ENCODE assay signal across 21 cellular contexts in genomic region chr3:33803894-33804526, GRCh38. TPM values are rescaled to one million over a fixed set of nuclear protein-coding genes. Genes with fewer than 3 reads are reported as not detected.
A peak's percentile ranks its signal among the peaks of the same experiment; 100 is the strongest.
DNase-seq lines count a peak whose midpoint lies in the region; ATAC-seq and TF ChIP-seq lines count a peak whose summit lies in the region.
"Had no signal": no experiment of that assay in that cellular context is flagged by ENCODE, and none has a peak within 500 bp of the region (broad histone marks: within the 10 kb centered on the region; RNA-seq: fewer than 3 reads in every experiment).

No MANE protein-coding gene starts in this region.

- no TSS peak for BruUV-seq in mammary epithelial cell (replicated peaks; lab: Mats Ljungman, UMichigan)

- CTCF ChIA-PET in mammary epithelial cell (lab: Charles Lee; ENCODE audit: low non-redundant PET) = no interaction called here

- dilution Hi-C loops in mammary epithelial cell (cut with HindIII; ENCODE audit: low sequenced_read_pairs) = no loop called here

- TF ChIP-seq EP300 in suprapubic skin (IDR thresholded peaks at IDR 0.05) = no peak

- H3K36me3 ChIP-seq in mammary epithelial cell (ENCODE audit: insufficient read depth, low read length) (peaks cover 3% of the 10 kb centered on the region), breast epithelium (no peaks in the 10 kb centered on the region), Loucy (ENCODE audit: insufficient read depth, low read length) (peaks cover 8% of the 10 kb centered on the region), endodermal cell (ENCODE audit: control insufficient read depth, insufficient read depth, low read length) (peaks cover 38% of the 10 kb centered on the region), suprapubic skin (no peaks in the 10 kb centered on the region)

- no peak for TF ChIP-seq CTCF in mammary epithelial cell (conservative IDR thresholded peaks at IDR 0.05 in 1 of 2, IDR thresholded peaks at IDR 0.05 in 1 of 2; ENCODE audit: extremely low read depth in 1 of 2, insufficient read depth in 1 of 2, low read depth in 1 of 2, low read length in 2 of 2)
- no peak for TF ChIP-seq CTCF in breast epithelium (IDR thresholded peaks at IDR 0.05)
- TF ChIP-seq CTCF in Loucy (conservative IDR thresholded peaks at IDR 0.05; ENCODE audit: low read length) = no peak
- TF ChIP-seq CTCF in endodermal cell (conservative IDR thresholded peaks at IDR 0.05) = no peak
- TF ChIP-seq CTCF in suprapubic skin (IDR thresholded peaks at IDR 0.05) = no peak

- peaks cover 15% of the 10 kb centered on the region for H3K4me1 Mint-ChIP-seq in endodermal cell
- H3K4me1 Mint-ChIP-seq in stimulated activated memory B cell treated with anti-CD40 and anti-IgM and Interleukin-4, amounts not matched to agents 10 μg/mL and 1 μg/mL and 100 μg/mL, for 72 hours = peaks cover 72% of the 10 kb centered on the region
- peaks cover 54% of the 10 kb centered on the region for H3K4me1 Mint-ChIP-seq in T-helper 2 cell treated with Interferon-gamma antibody and Interleukin-4, amounts not matched to agents 5 μg/mL and 100 μg/mL, for 36 hours (ENCODE audit: low read depth)

- no peaks in the 10 kb centered on the region for H3F3A ChIP-seq in Loucy (ENCODE audit: low read depth)

- no peaks in the 10 kb centered on the region for H3K27me3 Mint-ChIP-seq in endodermal cell (ENCODE audit: insufficient read depth)
- H3K27me3 Mint-ChIP-seq in stimulated activated memory B cell treated with anti-CD40 and anti-IgM and Interleukin-4, amounts not matched to agents 10 μg/mL and 1 μg/mL and 100 μg/mL, for 72 hours = no peaks in the 10 kb centered on the region
- no peaks in the 10 kb centered on the region for H3K27me3 Mint-ChIP-seq in T-helper 2 cell treated with Interferon-gamma antibody and Interleukin-4, amounts not matched to agents 5 μg/mL and 100 μg/mL, for 36 hours (ENCODE audit: low read depth)
- H3K27me3 Mint-ChIP-seq: activated naive CD8-positive, alpha-beta T cell treated with anti-CD3 and anti-CD28 coated beads, Interleukin-2, amount 10 ng/mL, durations not matched to agents 7 days and 5 days had no signal

- H3K27me3 ChIP-seq in mammary epithelial cell (ENCODE audit: insufficient read depth, low read length) (no peaks in the 10 kb centered on the region), breast epithelium (no peaks in the 10 kb centered on the region), Loucy (ENCODE audit: insufficient read depth, low read length, poor library complexity, severe bottlenecking) (no peaks in the 10 kb centered on the region), endodermal cell (ENCODE audit: control insufficient read depth, insufficient read depth, low read length, poor library complexity, severe bottlenecking) (no peaks in the 10 kb centered on the region), suprapubic skin (no peaks in the 10 kb centered on the region)
- H3K27me3 ChIP-seq: esophagus muscularis mucosa, upper lobe of left lung had no signal

- DNase-seq in mammary epithelial cell = no peak
- DNase-seq in breast epithelium (ENCODE audit: low spot score in 2 of 2) = no peak
- peak; percentile 53 for DNase-seq in endodermal cell
- no peak for DNase-seq in T-helper 2 cell treated with Interferon-gamma antibody and Interleukin-4, amounts not matched to agents 5 μg/mL and 100 μg/mL, for 36 hours (ENCODE audit: low spot score)
- DNase-seq in suprapubic skin (ENCODE audit: low spot score in 2 of 2) = no peak
- DNase-seq: activated naive CD8-positive, alpha-beta T cell treated with anti-CD3 and anti-CD28 coated beads, Interleukin-2, amount 10 ng/mL, durations not matched to agents 7 days and 5 days; effector memory CD4-positive, alpha-beta T cell; foreskin melanocyte; hypothalamus; IMR-90; mucosa of descending colon; NCI-H1105; NCI-H1930; psoas muscle; T-helper 1 cell; upper lobe of left lung had no signal

- H3K27ac Mint-ChIP-seq in endodermal cell = no peak overlapping the region
- peak overlapping the region; percentile 46 for H3K27ac Mint-ChIP-seq in stimulated activated memory B cell treated with anti-CD40 and anti-IgM and Interleukin-4, amounts not matched to agents 10 μg/mL and 1 μg/mL and 100 μg/mL, for 72 hours
- no peak overlapping the region for H3K27ac Mint-ChIP-seq in T-helper 2 cell treated with Interferon-gamma antibody and Interleukin-4, amounts not matched to agents 5 μg/mL and 100 μg/mL, for 36 hours
- H3K27ac Mint-ChIP-seq: activated naive CD8-positive, alpha-beta T cell treated with anti-CD3 and anti-CD28 coated beads, Interleukin-2, amount 10 ng/mL, durations not matched to agents 7 days and 5 days had no signal

- intact Hi-C loops in mammary epithelial cell (cut with micrococcal nuclease) (no loop called here), breast epithelium (cut with DNase I; ENCODE audit: low total_unique reads) (no loop called here)

- H3K4me1 ChIP-seq in mammary epithelial cell (ENCODE audit: insufficient read depth, low read length) = peaks cover 32% of the 10 kb centered on the region
- peaks cover 0 to 6% of the 10 kb centered on the region in 2 donors for H3K4me1 ChIP-seq in breast epithelium
- H3K4me1 ChIP-seq in Loucy (ENCODE audit: insufficient read depth, low read length, poor library complexity, severe bottlenecking) = peaks cover 60% of the 10 kb centered on the region
- H3K4me1 ChIP-seq in endodermal cell (ENCODE audit: control insufficient read depth, insufficient read depth, low read length) = peaks cover 2% of the 10 kb centered on the region
- peaks cover 66% of the 10 kb centered on the region for H3K4me1 ChIP-seq in suprapubic skin

- H3K9ac ChIP-seq in mammary epithelial cell (ENCODE audit: insufficient read depth, low read length) = no peak overlapping the region
- no peak overlapping the region for H3K9ac ChIP-seq in Loucy (ENCODE audit: low read depth, low read length, poor library complexity, severe bottlenecking)
- H3K9ac ChIP-seq in endodermal cell (ENCODE audit: extremely low read depth, low read length, poor library complexity, severe bottlenecking) = no peak overlapping the region

- peaks cover 36% of the 10 kb centered on the region for H3K36me3 Mint-ChIP-seq in endodermal cell (ENCODE audit: low read depth)
- H3K36me3 Mint-ChIP-seq in stimulated activated memory B cell treated with anti-CD40 and anti-IgM and Interleukin-4, amounts not matched to agents 10 μg/mL and 1 μg/mL and 100 μg/mL, for 72 hours = peaks cover 34% of the 10 kb centered on the region
- peaks cover 49% of the 10 kb centered on the region for H3K36me3 Mint-ChIP-seq in T-helper 2 cell treated with Interferon-gamma antibody and Interleukin-4, amounts not matched to agents 5 μg/mL and 100 μg/mL, for 36 hours (ENCODE audit: low read depth)

- TF ChIP-seq POLR2A in breast epithelium (IDR thresholded peaks at IDR 0.05) (no peak), suprapubic skin (IDR thresholded peaks at IDR 0.05) (no peak)

- H3K4me3 Mint-ChIP-seq in endodermal cell = no peak overlapping the region
- H3K4me3 Mint-ChIP-seq in stimulated activated memory B cell treated with anti-CD40 and anti-IgM and Interleukin-4, amounts not matched to agents 10 μg/mL and 1 μg/mL and 100 μg/mL, for 72 hours = no peak overlapping the region
- no peak overlapping the region for H3K4me3 Mint-ChIP-seq in T-helper 2 cell treated with Interferon-gamma antibody and Interleukin-4, amounts not matched to agents 5 μg/mL and 100 μg/mL, for 36 hours
- H3K4me3 Mint-ChIP-seq: activated naive CD8-positive, alpha-beta T cell treated with anti-CD3 and anti-CD28 coated beads, Interleukin-2, amount 10 ng/mL, durations not matched to agents 7 days and 5 days had no signal

- H2AFZ ChIP-seq in mammary epithelial cell (ENCODE audit: low read depth, low read length) (no peak overlapping the region), Loucy (ENCODE audit: low read length) (no peak overlapping the region)

- no peak for ATAC-seq in stimulated activated memory B cell treated with anti-CD40 and anti-IgM and Interleukin-4, amounts not matched to agents 10 μg/mL and 1 μg/mL and 100 μg/mL, for 72 hours
- ATAC-seq in GM19351 (IDR thresholded peaks at IDR 0.05; ENCODE audit: unreplicated experiment) = no peak
- ATAC-seq: A549, mucosa of descending colon, psoas muscle had no signal

- H3K9me2 ChIP-seq in Loucy (replicated peaks; ENCODE audit: low read depth, low read length) = no peaks in the 10 kb centered on the region

- H3K79me2 ChIP-seq in mammary epithelial cell (ENCODE audit: insufficient read depth, low read length) (peaks cover 98% of the 10 kb centered on the region), Loucy (ENCODE audit: insufficient read depth, low read length) (peaks cover 98% of the 10 kb centered on the region)

- H3K27ac ChIP-seq in mammary epithelial cell (ENCODE audit: insufficient read depth, low read depth, low read length) = peak overlapping the region; percentile 20
- H3K27ac ChIP-seq in breast epithelium = no peak overlapping the region
- no peak overlapping the region for H3K27ac ChIP-seq in endodermal cell (ENCODE audit: low read depth, low read length)
- H3K27ac ChIP-seq in suprapubic skin = no peak overlapping the region
- H3K27ac ChIP-seq: A549, esophagus muscularis mucosa, psoas muscle had no signal

- H4K20me1 ChIP-seq in mammary epithelial cell (ENCODE audit: insufficient read depth, low read length) = peaks cover 5% of the 10 kb centered on the region
- peaks cover 62% of the 10 kb centered on the region for H4K20me1 ChIP-seq in Loucy (ENCODE audit: insufficient read depth, low read length, poor library complexity, severe bottlenecking)

- in situ Hi-C loops in mammary epithelial cell (cut with MboI; ENCODE audit: low sequenced_read_pairs in 2 of 2) = no loop called here

- H3K9me3 ChIP-seq in mammary epithelial cell (replicated peaks; ENCODE audit: insufficient read depth, low read length) (no peaks in the 10 kb centered on the region), breast epithelium (no peaks in the 10 kb centered on the region), Loucy (ENCODE audit: insufficient read depth, low read depth, low read length) (peaks cover 6% of the 10 kb centered on the region; the same call in 1 of the 2 replicates), endodermal cell (ENCODE audit: control insufficient read depth, low read length) (peaks cover 31% of the 10 kb centered on the region), suprapubic skin (no peaks in the 10 kb centered on the region)
- H3K9me3 ChIP-seq: A549, esophagus muscularis mucosa, mucosa of descending colon, psoas muscle, upper lobe of left lung had no signal

- H3K4me2 ChIP-seq in mammary epithelial cell (ENCODE audit: insufficient read depth, low read depth, low read length) (no peak overlapping the region), Loucy (ENCODE audit: low read depth, low read length, poor library complexity, severe bottlenecking) (peak overlapping the region; percentile 33)
- H3K4me2 ChIP-seq: A549 had no signal

- 79% methylated on average over 6 of the region's 6 CpGs for WGBS in mammary epithelial cell (ENCODE audit: low coverage, missing lambda C conversion rate)
- 94 to 95% methylated on average over 3 to 6 of the region's 6 CpGs for WGBS in endodermal cell (ENCODE audit: insufficient coverage in 1 of 2, insufficient read length in 1 of 2), 2 experiments
- WGBS in suprapubic skin = 79% methylated on average over 6 of the region's 6 CpGs

- peaks cover 27% of the 10 kb centered on the region for H3K9me3 Mint-ChIP-seq in endodermal cell
- H3K9me3 Mint-ChIP-seq in stimulated activated memory B cell treated with anti-CD40 and anti-IgM and Interleukin-4, amounts not matched to agents 10 μg/mL and 1 μg/mL and 100 μg/mL, for 72 hours = no peaks in the 10 kb centered on the region
- H3K9me3 Mint-ChIP-seq in T-helper 2 cell treated with Interferon-gamma antibody and Interleukin-4, amounts not matched to agents 5 μg/mL and 100 μg/mL, for 36 hours = no peaks in the 10 kb centered on the region

- no peak overlapping the region for H3K4me3 ChIP-seq in mammary epithelial cell (replicated peaks in 1 of 3; ENCODE audit: insufficient read depth in 1 of 3, low read depth in 2 of 3, low read length in 3 of 3)
- no peak overlapping the region for H3K4me3 ChIP-seq in breast epithelium
- peak overlapping the region; percentile 53 for H3K4me3 ChIP-seq in Loucy (ENCODE audit: low read length, poor library complexity, severe bottlenecking)
- H3K4me3 ChIP-seq in endodermal cell (ENCODE audit: low read length) = peak overlapping the region; percentile 41
- no peak overlapping the region for H3K4me3 ChIP-seq in suprapubic skin
- H3K4me3 ChIP-seq: A549, esophagus muscularis mucosa, mucosa of descending colon, psoas muscle, upper lobe of left lung had no signal

RNA-seq across cellular contexts. Expression of gene PDCD6IP, which starts 5.6 kb away (rescaled TPM):
- total RNA-seq in mammary epithelial cell (100 to 1,000 TPM; 264 to 276 TPM), breast epithelium (100 to 1,000 TPM; 152 to 242 (median 204) TPM), endodermal cell (100 to 1,000 TPM; 120 to 134 TPM), suprapubic skin (100 to 1,000 TPM; 117 to 174 (median 135) TPM)
- polyA plus RNA-seq in mammary epithelial cell = 76.2 TPM
- 177 TPM for polyA minus RNA-seq in mammary epithelial cell
- polyA plus RNA-seq in endodermal cell (2013, experiment 1 of 2) = 107 TPM
- polyA plus RNA-seq in endodermal cell (2013, experiment 2 of 2) = 92.4 TPM

Comparison
In these comparisons a context has a peak if more than half of its experiments do, and no peak if none do; other contexts are left out.
1. H3K4me3 ChIP-seq: peak in Loucy (single experiment) and endodermal cell (single experiment); none in mammary epithelial cell (0 of 3), breast epithelium (0 of 3) and suprapubic skin (single experiment).